1 cellular context compared by ENCODE assay signal in genomic region chr4:94538229-94538628, GRCh38.
TF ChIP-seq lines count a peak whose summit lies in the region.

No MANE protein-coding gene starts in this region.

TF ChIP-seq in HEK293T, 16 proteins besides CTCF, POLR2A, EP300 and RAD21:
- TF ChIP-seq ARNT (IDR thresholded peaks at IDR 0.05) (no peak), CTBP1 (IDR thresholded peaks at IDR 0.05; ENCODE audit: borderline replicate concordance) (no peak), FOXM1 (IDR thresholded peaks at IDR 0.05; ENCODE audit: borderline replicate concordance) (no peak), NFRKB (IDR thresholded peaks at IDR 0.05) (no peak), ZNF384 (IDR thresholded peaks at IDR 0.05) (no peak), L3MBTL2 (conservative IDR thresholded peaks at IDR 0.05) (no peak), SP1 (IDR thresholded peaks at IDR 0.05) (no peak), PKNOX1 (IDR thresholded peaks at IDR 0.05) (peak; percentile 63)
TF ChIP-seq in HEK293T: peak in this region for 1.
